7 cellular contexts compared by ENCODE assay signal in the genomic region with DNA sequence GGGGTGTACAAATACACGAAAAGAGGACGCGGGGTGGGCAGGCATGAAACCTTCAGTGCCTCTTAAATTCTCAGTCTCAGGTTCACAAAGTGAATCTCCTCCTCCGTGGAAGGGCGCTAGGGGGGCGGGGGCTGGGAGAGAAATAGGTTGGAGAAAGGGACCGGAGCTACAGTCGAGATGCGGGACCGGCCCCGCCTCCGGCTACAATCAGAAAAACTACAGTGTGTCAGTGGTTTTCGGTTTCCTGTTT. TPM values are rescaled to one million over a fixed set of nuclear protein-coding genes. Genes with fewer than 3 reads are reported as not detected.
DNase-seq lines count a peak whose midpoint lies in the region; ATAC-seq and TF ChIP-seq lines count a peak whose summit lies in the region.

No MANE protein-coding gene starts in this region.

- ATAC-seq in RWPE2 (ENCODE audit: low read depth) (peak; percentile 28; the same call in 2 of the 3 replicates), GM18909 (IDR thresholded peaks at IDR 0.05; ENCODE audit: poor library complexity, unreplicated experiment) (no peak), HG02642 (IDR thresholded peaks at IDR 0.05; ENCODE audit: poor library complexity, unreplicated experiment) (no peak), GM18870 (IDR thresholded peaks at IDR 0.05; ENCODE audit: unreplicated experiment) (no peak)
- no peak for ATAC-seq in naive thymus-derived CD4-positive, alpha-beta T cell

- peaks cover 0 to 4% (median 0%) of the 10 kb centered on the region in 11 donors for H3K9me3 Mint-ChIP-seq in naive thymus-derived CD4-positive, alpha-beta T cell

- H3K4me1 ChIP-seq in GM23248 (ENCODE audit: insufficient read depth) (0 out of 2 replicates have a peak, but pooled peaks cover 6% of the 10 kb centered on the region), RWPE2 (ENCODE audit: insufficient read depth, poor library complexity, severe bottlenecking) (no peaks in the 10 kb centered on the region)
- H3K4me1 ChIP-seq in naive thymus-derived CD4-positive, alpha-beta T cell (ENCODE audit: control insufficient read depth in 2 of 2, insufficient read depth in 2 of 2, low read length in 2 of 2): peaks cover 0 to 13% of the 10 kb centered on the region in 2 donors

- in situ Hi-C loops in GM23248 (cut with MboI): loop anchor here (10.0 kb wide), 3 partner anchors 96 to 416 kb away; no protein-coding TSS in a partner anchor

- peaks cover 0 to 3% (median 0%) of the 10 kb centered on the region in 5 donors for H3K36me3 Mint-ChIP-seq in naive thymus-derived CD4-positive, alpha-beta T cell

- H4K20me1 ChIP-seq in GM23248 (ENCODE audit: insufficient read depth): no peaks in the 10 kb centered on the region

- peak overlapping the region; percentile 90 for H3K27ac ChIP-seq in GM23248
- H3K27ac ChIP-seq in RWPE2 (ENCODE audit: poor library complexity, severe bottlenecking): peak overlapping the region; percentile 81
- H3K27ac ChIP-seq in dorsolateral prefrontal cortex: peak overlapping the region in 58 of 59 donors; percentile 35 to 97 (median 92)
- H3K27ac ChIP-seq in naive thymus-derived CD4-positive, alpha-beta T cell (ENCODE audit: low read depth, low read length): peak overlapping the region; percentile 84

- H3K79me2 ChIP-seq in GM23248 (ENCODE audit: insufficient read depth): peaks cover 15% of the 10 kb centered on the region

- peak overlapping the region; percentile 89 for H3K9ac ChIP-seq in GM23248

- WGBS in GM23248 (ENCODE audit: low coverage in 1 of 2, low lambda C conversion rate in 2 of 2, missing lambda C conversion rate in 2 of 2), 2 experiments: 1% methylated on average over 13 of the region's 13 CpGs

- peak overlapping the region; percentile 89 to 100 (median 98) for H3K4me3 Mint-ChIP-seq in naive thymus-derived CD4-positive, alpha-beta T cell

- H3K27me3 ChIP-seq in GM23248 (replicated peaks; ENCODE audit: insufficient read depth): no peaks in the 10 kb centered on the region
- no peaks in the 10 kb centered on the region for H3K27me3 ChIP-seq in RWPE2 (ENCODE audit: insufficient read depth, poor library complexity, severe bottlenecking)
- peaks cover 0 to 5% (median 0%) of the 10 kb centered on the region in 45 donors for H3K27me3 ChIP-seq in dorsolateral prefrontal cortex
- H3K27me3 ChIP-seq in naive thymus-derived CD4-positive, alpha-beta T cell (ENCODE audit: control insufficient read depth in 2 of 2, insufficient read depth in 2 of 2, low read length in 2 of 2): no peaks in the 10 kb centered on the region

- intact Hi-C loops in dorsolateral prefrontal cortex (cut with DNase I): loop anchor here (5.0 to 10.0 kb wide), 7 partner anchors 53 to 493 kb away; no protein-coding TSS in a partner anchor
- intact Hi-C loops in naive thymus-derived CD4-positive, alpha-beta T cell (cut with micrococcal nuclease): loop anchor here (1.0 to 10.0 kb wide), 25 partner anchors 18 to 1136 kb away; a partner anchor contains a TSS

- H3K9me3 ChIP-seq in GM23248 (ENCODE audit: low read depth): no peaks in the 10 kb centered on the region
- H3K9me3 ChIP-seq in RWPE2 (ENCODE audit: severe bottlenecking): no peaks in the 10 kb centered on the region
- no peaks in the 10 kb centered on the region for H3K9me3 ChIP-seq in naive thymus-derived CD4-positive, alpha-beta T cell (ENCODE audit: control insufficient read depth in 2 of 3, low read length in 3 of 3)

- peak overlapping the region; percentile 99 for H3K4me2 ChIP-seq in GM23248 (ENCODE audit: unreplicated experiment)

- H3K9me2 ChIP-seq in GM23248 (ENCODE audit: insufficient read depth): no peaks in the 10 kb centered on the region

- peak overlapping the region; percentile 89 to 99 (median 94) for H3K27ac Mint-ChIP-seq in naive thymus-derived CD4-positive, alpha-beta T cell

- H3K27me3 Mint-ChIP-seq in naive thymus-derived CD4-positive, alpha-beta T cell: peaks cover 0 to 70% (median 0%) of the 10 kb centered on the region in 5 donors

- CTCF ChIA-PET in naive thymus-derived CD4-positive, alpha-beta T cell (lab: Charles Lee): interaction anchor here (0.7 to 1.7 kb wide), 6 partner anchors 11 to 203 kb away, joined by 3 to 5 read pairs (median 3); no protein-coding TSS in a partner anchor

- DNase-seq in GM23248 (no peak), RWPE2 (ENCODE audit: low spot score) (no peak), dorsolateral prefrontal cortex (peak in 8 of 10 donors; percentile 32 to 67 (median 58))
- peak in 1 of 9 donors; percentile 74 for DNase-seq in naive thymus-derived CD4-positive, alpha-beta T cell

- TF ChIP-seq CTCF in RWPE2 (IDR thresholded peaks at IDR 0.05; ENCODE audit: poor library complexity, severe bottlenecking): no peak
- no peak for TF ChIP-seq CTCF in dorsolateral prefrontal cortex (IDR thresholded peaks at IDR 0.05 in 54 of 56, conservative IDR thresholded peaks at IDR 0.05 in 2 of 56; ENCODE audit: low read depth in 1 of 56, partially characterized antibody in 56 of 56)

- H2AFZ ChIP-seq in GM23248: peak overlapping the region; percentile 99

- no peaks in the 10 kb centered on the region for H3K36me3 ChIP-seq in GM23248 (ENCODE audit: low read depth)
- no peaks in the 10 kb centered on the region for H3K36me3 ChIP-seq in RWPE2 (ENCODE audit: low read depth)
- H3K36me3 ChIP-seq in naive thymus-derived CD4-positive, alpha-beta T cell (ENCODE audit: control insufficient read depth in 2 of 3, insufficient read depth in 3 of 3, low read length in 3 of 3): peaks cover 0 to 5% (median 0%) of the 10 kb centered on the region in 3 experiments

- H3K4me3 ChIP-seq in GM23248 (peak overlapping the region; percentile 99), RWPE2 (ENCODE audit: severe bottlenecking) (peak overlapping the region; percentile 70), dorsolateral prefrontal cortex (peak overlapping the region; percentile 52 to 92 (median 79))
- peak overlapping the region; percentile 99 for H3K4me3 ChIP-seq in naive thymus-derived CD4-positive, alpha-beta T cell (ENCODE audit: low read length)

- peaks cover 20% of the 10 kb centered on the region; the same call in 1 of the 2 replicates for H3F3A ChIP-seq in GM23248 (ENCODE audit: insufficient read depth)

- POLR2A ChIA-PET in naive thymus-derived CD4-positive, alpha-beta T cell (lab: Charles Lee): interaction anchor here (0.9 to 8.0 kb wide), 15 partner anchors 9 to 594 kb away, joined by 3 to 53 read pairs (median 4); a partner anchor contains a TSS

- H3K4me1 Mint-ChIP-seq in naive thymus-derived CD4-positive, alpha-beta T cell: peaks cover 0 to 36% (median 25%) of the 10 kb centered on the region in 7 donors

RNA-seq across cellular contexts. Expression of a gene that starts 3.4 kb away (rescaled TPM):
- total RNA-seq in GM23248 (2014; rRNA removed; shearing (Covaris generic)): 1.5 and 1.9 TPM in 2 replicates
- polyA plus RNA-seq in GM23248 (2016; fragmentation: Nextera tagmentation; extraction: Ambion mirVana): 0.61 and 0.96 TPM in 2 replicates
- total RNA-seq in dorsolateral prefrontal cortex: 1 to 10 TPM; 2.5 to 9.3 (median 4.8) TPM
- total RNA-seq in naive thymus-derived CD4-positive, alpha-beta T cell: 1 to 10 TPM; 1.4 to 9.4 (median 3.6) TPM
- under 1 TPM; 0.53 to 0.55 TPM for polyA plus RNA-seq in naive thymus-derived CD4-positive, alpha-beta T cell

Comparison
In these comparisons a context has a peak if more than half of its experiments do, and no peak if none do; other contexts are left out.
1. DNase-seq: peak in dorsolateral prefrontal cortex (8 of 10); none in GM23248 (single experiment) and RWPE2 (single experiment).
2. Peak in every context shown above with its lines, with median percentiles within 50 percentile points of each other: H3K27ac ChIP-seq and H3K4me3 ChIP-seq.